ENCODE assay signal across 11 cellular contexts in genomic region chr9:35835216-35835604, GRCh38. TPM values are rescaled to one million over a fixed set of nuclear protein-coding genes. Genes with fewer than 3 reads are reported as not detected.
DNase-seq lines count a peak whose midpoint lies in the region; TF ChIP-seq lines count a peak whose summit lies in the region.
"Had no signal": no experiment of that assay in that cellular context is flagged by ENCODE, and none has a peak within 500 bp of the region (broad histone marks: within the 10 kb centered on the region; RNA-seq: fewer than 3 reads in every experiment).

No MANE protein-coding gene starts in this region.

- H3K9me3 ChIP-seq in esophagus squamous epithelium = no peaks in the 10 kb centered on the region

- H3K4me1 ChIP-seq in esophagus squamous epithelium = peaks cover 8 to 44% (median 11%) of the 10 kb centered on the region in 3 donors

- H3K9me3 Mint-ChIP-seq in MCF 10A (ENCODE audit: unreplicated experiment) (no peaks in the 10 kb centered on the region), neural crest cell (no peaks in the 10 kb centered on the region)
- H3K9me3 Mint-ChIP-seq: T-helper 1 cell treated with Interleukin-12 subunit alpha and Interleukin-12 subunit beta and Interleukin-4 antibody, amounts not matched to agents 30 μg/mL and 1 μg/mL, for 36 hours had no signal

- H3K36me3 Mint-ChIP-seq in MCF 10A (ENCODE audit: insufficient read depth, unreplicated experiment) (no peaks in the 10 kb centered on the region), neural crest cell (ENCODE audit: low read depth) (peaks cover 4% of the 10 kb centered on the region)

- intact Hi-C loops in MCF 10A (cut with micrococcal nuclease) (no loop called here), esophagus squamous epithelium (cut with DNase I) (no loop called here)

- no peaks in the 10 kb centered on the region for H3K36me3 ChIP-seq in esophagus squamous epithelium

- in situ Hi-C loops in G401 (cut with HindIII; ENCODE audit: low sequenced_read_pairs) = no loop called here

- no peak for TF ChIP-seq CTCF in MCF 10A (IDR thresholded peaks at IDR 0.05; ENCODE audit: unreplicated experiment)
- TF ChIP-seq CTCF in neural crest cell (conservative IDR thresholded peaks at IDR 0.05) = peak; percentile 42
- peak in 3 of 6 experiments; percentile 6 to 40 (median 9) for TF ChIP-seq CTCF in esophagus squamous epithelium (IDR thresholded peaks at IDR 0.05)

- H3K27me3 Mint-ChIP-seq in MCF 10A (ENCODE audit: insufficient read depth, unreplicated experiment) = peaks cover 10% of the 10 kb centered on the region
- H3K27me3 Mint-ChIP-seq in neural crest cell (ENCODE audit: low read depth) = no peaks in the 10 kb centered on the region

- CTCF ChIA-PET in MCF 10A (lab: Yijun Ruan, JAX) = interaction anchor here (0.7 to 2.1 kb wide), 6 partner anchors 9 to 47 kb away, joined by 3 to 10 read pairs (median 4); no protein-coding TSS in a partner anchor

- H3K27me3 ChIP-seq in esophagus squamous epithelium = peaks cover 0 to 24% (median 0%) of the 10 kb centered on the region in 4 donors

- H3K27ac Mint-ChIP-seq in MCF 10A (ENCODE audit: low read depth, unreplicated experiment) (no peak overlapping the region), neural crest cell (ENCODE audit: unreplicated experiment) (no peak overlapping the region)
- H3K27ac Mint-ChIP-seq: T-helper 1 cell treated with Interleukin-12 subunit alpha and Interleukin-12 subunit beta and Interleukin-4 antibody, amounts not matched to agents 30 μg/mL and 1 μg/mL, for 36 hours had no signal

- 100% methylated on average over 1 of the region's 3 CpGs for WGBS in esophagus squamous epithelium, 2 donors

- H3K4me3 Mint-ChIP-seq in MCF 10A (ENCODE audit: unreplicated experiment) = no peak overlapping the region
- no peak overlapping the region for H3K4me3 Mint-ChIP-seq in neural crest cell
- H3K4me3 Mint-ChIP-seq: T-helper 1 cell treated with Interleukin-12 subunit alpha and Interleukin-12 subunit beta and Interleukin-4 antibody, amounts not matched to agents 30 μg/mL and 1 μg/mL, for 36 hours had no signal

- no TSS peak for BruUV-seq in MCF 10A (replicated peaks; lab: Mats Ljungman, UMichigan)

- POLR2A ChIA-PET in MCF 10A (lab: Yijun Ruan, JAX) = interaction anchor here (0.8 kb wide), 1 partner anchor 21 kb away, joined by 6 read pairs; the partner anchor contains the start of gene HINT2

- H3K4me1 Mint-ChIP-seq in MCF 10A (ENCODE audit: insufficient read depth, unreplicated experiment) = peaks cover 8% of the 10 kb centered on the region
- peaks cover 42% of the 10 kb centered on the region for H3K4me1 Mint-ChIP-seq in neural crest cell

- TF ChIP-seq POLR2A in esophagus squamous epithelium (IDR thresholded peaks at IDR 0.05) = no peak

- H3K27ac ChIP-seq in esophagus squamous epithelium = no peak overlapping the region

- peak; percentile 49 for DNase-seq in G401 (ENCODE audit: low spot score)
- DNase-seq in HT-29 (ENCODE audit: low spot score) = peak; percentile 15
- DNase-seq in MCF 10A (ENCODE audit: unreplicated experiment) = peak; percentile 44
- DNase-seq in neural crest cell (ENCODE audit: low read depth, low spot score) = no peak
- DNase-seq in hepatic stellate cell (ENCODE audit: low spot score) = no peak
- DNase-seq in LoVo (ENCODE audit: low spot score) = no peak
- DNase-seq in foreskin melanocyte = no peak
- no peak for DNase-seq in esophagus squamous epithelium (lab: John Stamatoyannopoulos, UW)
- DNase-seq: NCI-H1048, nucleus accumbens had no signal

- H3K4me3 ChIP-seq in esophagus squamous epithelium = no peak overlapping the region

RNA-seq across cellular contexts. Expression of gene TMEM8B, which starts 6.2 kb away (rescaled TPM):
- 1.2 and 2.5 TPM in 2 replicates for total RNA-seq in G401 (2014; rRNA removed; shearing (Covaris generic))
- total RNA-seq in HT-29 (2014; rRNA removed; shearing (Covaris generic)) = 3.1 and 4.5 TPM in 2 replicates
- total RNA-seq in MCF 10A (2022) (4.6 and 7.0 TPM in 2 replicates), neural crest cell (23.9 and 26.5 TPM in 2 replicates), esophagus squamous epithelium (1 to 10 TPM in 2 of 4 donors, under 1 TPM in 2; 0.35 to 4.8 (median 1.4) TPM)

RNA-seq across cellular contexts. Expression of gene FAM221B, which starts 6.7 kb away (rescaled TPM):
- not detected in 2 replicates for total RNA-seq in G401 (2014; rRNA removed; shearing (Covaris generic))
- 0.10 and 0.16 TPM in 2 replicates for total RNA-seq in HT-29 (2014; rRNA removed; shearing (Covaris generic))
- total RNA-seq in MCF 10A (2022) (not detected in 2 replicates), neural crest cell (0.19 and 0.43 TPM in 2 replicates), esophagus squamous epithelium (not detected)

RNA-seq across cellular contexts. Expression of gene HINT2, which starts 20.4 kb away (rescaled TPM):
- total RNA-seq in G401 (2014; rRNA removed; shearing (Covaris generic)) = 32.3 and 55.8 TPM in 2 replicates
- 91.2 and 98.7 TPM in 2 replicates for total RNA-seq in HT-29 (2014; rRNA removed; shearing (Covaris generic))
- total RNA-seq in MCF 10A (2022) = 45.4 and 48.2 TPM in 2 replicates
- total RNA-seq in neural crest cell = 54.1 and 60.1 TPM in 2 replicates
- 10 to 100 TPM; 13.2 to 34.9 (median 19.5) TPM for total RNA-seq in esophagus squamous epithelium

RNA-seq across cellular contexts. Expression of gene SPAG8, which starts 23.1 kb away (rescaled TPM):
- 2.1 and 2.4 TPM in 2 replicates for total RNA-seq in G401 (2014; rRNA removed; shearing (Covaris generic))
- total RNA-seq in HT-29 (2014; rRNA removed; shearing (Covaris generic)) = 0.78 and 1.9 TPM in 2 replicates
- total RNA-seq in MCF 10A (2022) (0.37 and 1.1 TPM in 2 replicates), neural crest cell (1.4 TPM in 2 replicates), esophagus squamous epithelium (not detected)

RNA-seq across cellular contexts. Expression of gene OR13J1, which starts 35.0 kb away (rescaled TPM):
- not detected in 2 replicates for total RNA-seq in G401 (2014; rRNA removed; shearing (Covaris generic))
- not detected in 2 replicates for total RNA-seq in HT-29 (2014; rRNA removed; shearing (Covaris generic))
- total RNA-seq in MCF 10A (2022) (not detected in 2 replicates), neural crest cell (not detected in 2 replicates), esophagus squamous epithelium (not detected)

Comparison
In these comparisons a context has a peak if more than half of its experiments do, and no peak if none do; other contexts are left out.
1. DNase-seq: peak in G401 (single experiment), HT-29 (single experiment) and MCF 10A (single experiment); none in neural crest cell (single experiment), hepatic stellate cell (single experiment), LoVo (single experiment), foreskin melanocyte (single experiment) and esophagus squamous epithelium (single experiment).